1 cellular context compared by ENCODE assay signal in the genomic region with DNA sequence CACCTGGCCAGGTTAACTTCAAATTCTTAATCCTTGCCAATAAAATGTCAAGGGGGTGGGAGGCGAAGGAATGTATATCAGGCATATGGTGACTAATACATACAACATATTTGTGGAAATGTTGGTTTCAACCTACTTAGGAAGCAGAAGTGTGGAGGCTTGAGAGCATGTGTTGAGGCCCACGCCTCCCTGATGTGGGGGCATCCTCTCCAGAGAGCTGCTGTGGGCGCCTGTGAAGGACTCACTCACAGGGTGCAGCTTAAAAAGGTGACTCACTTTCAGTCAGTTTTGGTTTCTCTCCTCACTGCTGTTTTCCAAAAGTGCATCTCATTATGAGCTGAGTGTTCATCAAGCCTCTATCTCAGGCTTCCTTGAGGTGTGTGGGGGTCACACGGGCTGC.
TF ChIP-seq lines count a peak whose summit lies in the region.

No MANE protein-coding gene starts in this region.

TF ChIP-seq in GM23338, 12 proteins besides CTCF, POLR2A, EP300 and RAD21 (continued from another document):
- TF ChIP-seq, protein P1, sequence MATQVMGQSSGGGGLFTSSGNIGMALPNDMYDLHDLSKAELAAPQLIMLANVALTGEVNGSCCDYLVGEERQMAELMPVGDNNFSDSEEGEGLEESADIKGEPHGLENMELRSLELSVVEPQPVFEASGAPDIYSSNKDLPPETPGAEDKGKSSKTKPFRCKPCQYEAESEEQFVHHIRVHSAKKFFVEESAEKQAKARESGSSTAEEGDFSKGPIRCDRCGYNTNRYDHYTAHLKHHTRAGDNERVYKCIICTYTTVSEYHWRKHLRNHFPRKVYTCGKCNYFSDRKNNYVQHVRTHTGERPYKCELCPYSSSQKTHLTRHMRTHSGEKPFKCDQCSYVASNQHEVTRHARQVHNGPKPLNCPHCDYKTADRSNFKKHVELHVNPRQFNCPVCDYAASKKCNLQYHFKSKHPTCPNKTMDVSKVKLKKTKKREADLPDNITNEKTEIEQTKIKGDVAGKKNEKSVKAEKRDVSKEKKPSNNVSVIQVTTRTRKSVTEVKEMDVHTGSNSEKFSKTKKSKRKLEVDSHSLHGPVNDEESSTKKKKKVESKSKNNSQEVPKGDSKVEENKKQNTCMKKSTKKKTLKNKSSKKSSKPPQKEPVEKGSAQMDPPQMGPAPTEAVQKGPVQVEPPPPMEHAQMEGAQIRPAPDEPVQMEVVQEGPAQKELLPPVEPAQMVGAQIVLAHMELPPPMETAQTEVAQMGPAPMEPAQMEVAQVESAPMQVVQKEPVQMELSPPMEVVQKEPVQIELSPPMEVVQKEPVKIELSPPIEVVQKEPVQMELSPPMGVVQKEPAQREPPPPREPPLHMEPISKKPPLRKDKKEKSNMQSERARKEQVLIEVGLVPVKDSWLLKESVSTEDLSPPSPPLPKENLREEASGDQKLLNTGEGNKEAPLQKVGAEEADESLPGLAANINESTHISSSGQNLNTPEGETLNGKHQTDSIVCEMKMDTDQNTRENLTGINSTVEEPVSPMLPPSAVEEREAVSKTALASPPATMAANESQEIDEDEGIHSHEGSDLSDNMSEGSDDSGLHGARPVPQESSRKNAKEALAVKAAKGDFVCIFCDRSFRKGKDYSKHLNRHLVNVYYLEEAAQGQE (IDR thresholded peaks at IDR 0.05; ENCODE audit: unreplicated experiment): no peak
- TF ChIP-seq NANOG (IDR thresholded peaks at IDR 0.05; ENCODE audit: borderline replicate concordance): no peak
